17 cellular contexts compared by ENCODE assay signal in the genomic region with DNA sequence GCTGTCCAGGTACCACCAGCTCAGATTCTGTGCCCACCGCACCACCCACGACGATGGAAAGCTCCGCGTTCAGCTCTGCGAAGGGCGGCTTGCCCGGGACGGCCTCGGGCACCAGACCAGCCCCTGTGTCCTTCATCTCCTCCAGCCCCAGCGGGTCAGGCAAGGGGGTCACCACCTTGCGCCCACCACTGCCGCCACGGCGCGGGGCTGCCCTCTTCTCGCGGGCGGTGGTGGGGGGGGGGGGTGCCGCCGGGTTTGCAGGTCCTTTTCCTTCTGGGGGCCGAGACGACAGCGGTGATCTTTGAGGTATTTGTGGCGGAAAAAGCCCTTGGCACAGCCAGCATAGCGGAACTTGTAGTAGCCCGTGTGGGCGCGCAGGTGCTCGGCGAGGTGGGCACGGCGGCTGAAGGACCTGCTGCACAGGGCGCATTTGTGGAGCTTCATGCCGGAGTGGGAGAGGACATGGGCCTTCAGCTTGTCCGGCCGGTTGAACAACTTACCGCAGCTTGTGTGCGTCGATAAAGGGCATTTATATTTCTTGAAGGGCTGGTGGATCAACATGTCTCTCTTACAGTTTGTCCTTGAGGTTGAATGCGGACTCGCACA. TPM values are rescaled to one million over a fixed set of nuclear protein-coding genes. Genes with fewer than 3 reads are reported as not detected.
"Had no signal": no experiment of that assay in that cellular context is flagged by ENCODE, and none has a peak within 500 bp of the region (broad histone marks: within the 10 kb centered on the region; RNA-seq: fewer than 3 reads in every experiment).

No MANE protein-coding gene starts in this region.

- H3K27me3 Mint-ChIP-seq: effector memory CD8-positive, alpha-beta T cell had no signal

- H3K9me3 ChIP-seq: psoas muscle, right lobe of liver had no signal

- H3K4me1 Mint-ChIP-seq: immature natural killer cell, nephron had no signal

- H3K4me1 ChIP-seq: foreskin keratinocyte, left lung, psoas muscle, right lobe of liver had no signal

- DNase-seq: effector memory CD8-positive, alpha-beta T cell; foreskin keratinocyte; immature natural killer cell; mesendoderm; naive B cell; retina; right lobe of liver; stimulated activated CD4-positive, alpha-beta T cell treated with anti-CD3 and anti-CD28 coated beads, Interleukin-15, amount 100 ng/mL, for 24 hours; stimulated activated CD4-positive, alpha-beta T cell treated with anti-CD3 and anti-CD28 coated beads, Interleukin-1b, Interleukin-23, amount 100 ng/mL, for 48 hours; stimulated activated CD4-positive, alpha-beta T cell treated with anti-CD3 and anti-CD28 coated beads, Interleukin-4, amount 100 ng/mL, for 24 hours; stimulated activated naive B cell treated with anti-CD40 and anti-IgM and Interleukin-4, amounts not matched to agents 10 μg/mL and 1 μg/mL and 100 μg/mL, for 72 hours; trophoblast cell had no signal

- H3K4me3 ChIP-seq: left lung, psoas muscle, right lobe of liver had no signal

- H3K27me3 ChIP-seq: left lung, right lobe of liver had no signal

- H3K27ac Mint-ChIP-seq: effector memory CD8-positive, alpha-beta T cell; immature natural killer cell; naive B cell; nephron; stimulated activated naive B cell treated with anti-CD40 and anti-IgM and Interleukin-4, amounts not matched to agents 10 μg/mL and 1 μg/mL and 100 μg/mL, for 72 hours had no signal

- H3K4me3 Mint-ChIP-seq: effector memory CD8-positive, alpha-beta T cell; immature natural killer cell; nephron; stimulated activated naive B cell treated with anti-CD40 and anti-IgM and Interleukin-4, amounts not matched to agents 10 μg/mL and 1 μg/mL and 100 μg/mL, for 72 hours had no signal

- H3K36me3 ChIP-seq: left lung, right lobe of liver had no signal

- H3K27ac ChIP-seq: epithelial cell of prostate, foreskin keratinocyte, left lung, psoas muscle, right lobe of liver had no signal

- H3K9me3 Mint-ChIP-seq: effector memory CD8-positive, alpha-beta T cell; immature natural killer cell had no signal

- H3K36me3 Mint-ChIP-seq: immature natural killer cell had no signal

RNA-seq across cellular contexts. Expression of gene CFAP299, which starts 50.9 kb away (rescaled TPM):
- total RNA-seq: foreskin keratinocyte, lung microvascular endothelial cell, psoas muscle, right lobe of liver had no signal
- polyA plus RNA-seq: foreskin keratinocyte, psoas muscle had no signal
